ENCODE assay signal across 20 cellular contexts in genomic region chr13:77915676-77916075, GRCh38. TPM values are rescaled to one million over a fixed set of nuclear protein-coding genes. Genes with fewer than 3 reads are reported as not detected.
DNase-seq lines count a peak whose midpoint lies in the region; ATAC-seq and TF ChIP-seq lines count a peak whose summit lies in the region.
"Had no signal": no experiment of that assay in that cellular context is flagged by ENCODE, and none has a peak within 500 bp of the region (broad histone marks: within the 10 kb centered on the region; RNA-seq: fewer than 3 reads in every experiment).

No MANE protein-coding gene starts in this region.

- H3K27me3 ChIP-seq in right cardiac atrium (ENCODE audit: control insufficient read depth, insufficient read depth) (no peaks in the 10 kb centered on the region), neuron (ENCODE audit: insufficient read depth, low read length) (no peaks in the 10 kb centered on the region), Peyer's patch (no peaks in the 10 kb centered on the region)
- H3K27me3 ChIP-seq in CD8-positive, alpha-beta memory T cell (ENCODE audit: insufficient read depth, low read length, poor library complexity, severe bottlenecking) = no peaks in the 10 kb centered on the region

- H2AFZ ChIP-seq in neuron (ENCODE audit: low read depth, low read length) = no peak overlapping the region
- H2AFZ ChIP-seq: PC-9 had no signal

- CTCF ChIA-PET in CD8-positive, alpha-beta memory T cell (lab: Charles Lee) = no interaction called here

- H3K27ac ChIP-seq in right cardiac atrium (ENCODE audit: low read length) (no peak overlapping the region), Peyer's patch (peak overlapping the region in 2 of 4 donors; percentile 13 to 48)
- H3K27ac ChIP-seq in CD8-positive, alpha-beta memory T cell (ENCODE audit: low read depth, low read length) = no peak overlapping the region
- H3K27ac ChIP-seq: PC-9, thoracic aorta had no signal

- no peaks in the 10 kb centered on the region for H3K4me1 Mint-ChIP-seq in CD8-positive, alpha-beta memory T cell
- H3K4me1 Mint-ChIP-seq: CD14-positive monocyte had no signal

- no peak overlapping the region for H3K27ac Mint-ChIP-seq in CD8-positive, alpha-beta memory T cell
- H3K27ac Mint-ChIP-seq: CD14-positive monocyte had no signal

- peaks cover 6 to 28% of the 10 kb centered on the region in 2 donors for H3K27me3 Mint-ChIP-seq in CD8-positive, alpha-beta memory T cell

- ATAC-seq in right cardiac atrium (no peak), left ventricle myocardium superior (no peak)
- ATAC-seq: activated CD4-positive, CD25-positive, alpha-beta regulatory T cell treated with anti-CD3 and anti-CD28 coated beads, Interleukin-2, amount 50 U/mL, for 24 hours; HCT116 had no signal

- POLR2A ChIA-PET in CD8-positive, alpha-beta memory T cell (lab: Charles Lee) = no interaction called here

- H3K36me3 ChIP-seq in neuron (ENCODE audit: insufficient read depth, low read length) (no peaks in the 10 kb centered on the region), Peyer's patch (no peaks in the 10 kb centered on the region)
- no peaks in the 10 kb centered on the region for H3K36me3 ChIP-seq in CD8-positive, alpha-beta memory T cell (ENCODE audit: insufficient read depth, low read length)
- H3K36me3 ChIP-seq: thoracic aorta had no signal

- no peak overlapping the region for H3K4me3 Mint-ChIP-seq in CD8-positive, alpha-beta memory T cell
- H3K4me3 Mint-ChIP-seq: CD14-positive monocyte had no signal

- H3K9me3 ChIP-seq in right cardiac atrium (ENCODE audit: control insufficient read depth, low read length) (no peaks in the 10 kb centered on the region), neuron (ENCODE audit: low read length) (peaks cover 3% of the 10 kb centered on the region), Peyer's patch (no peaks in the 10 kb centered on the region)
- no peaks in the 10 kb centered on the region for H3K9me3 ChIP-seq in CD8-positive, alpha-beta memory T cell (ENCODE audit: low read length)
- H3K9me3 ChIP-seq: thoracic aorta had no signal

- H3K36me3 Mint-ChIP-seq in CD8-positive, alpha-beta memory T cell = no peaks in the 10 kb centered on the region
- H3K36me3 Mint-ChIP-seq: CD14-positive monocyte had no signal

- TF ChIP-seq CTCF in Peyer's patch (IDR thresholded peaks at IDR 0.05) = no peak

- no peak for TF ChIP-seq POLR2A in Peyer's patch (IDR thresholded peaks at IDR 0.05)

- intact Hi-C loops in right cardiac atrium (cut with DNase I) (no loop called here), left ventricle myocardium superior (cut with micrococcal nuclease) (no loop called here)

- no peak for DNase-seq in right cardiac atrium
- DNase-seq in left ventricle myocardium superior = no peak
- DNase-seq in CD8-positive, alpha-beta memory T cell = no peak
- no peak for DNase-seq in Peyer's patch
- DNase-seq in germinal center (ENCODE audit: low spot score) = no peak
- DNase-seq in epidermal melanocyte (ENCODE audit: insufficient read length, low spot score) = no peak
- DNase-seq: activated effector memory CD4-positive, alpha-beta T cell treated with anti-CD3 and anti-CD28 coated beads, Interleukin-2, amount 50 U/mL, for 16 hours; amniotic stem cell; DMS153; foreskin melanocyte; NCI-H1436; NCI-H2171; NCI-H748 treated with DMSO at 0.1 percent for 48 hours; PC-9 had no signal

- H3K4me3 ChIP-seq in right cardiac atrium (ENCODE audit: low read length) (peak overlapping the region; percentile 85), iPS-11a (ENCODE audit: low read depth, low read length) (peak overlapping the region; percentile 5), neuron (ENCODE audit: low read length) (peak overlapping the region; percentile 55), Peyer's patch (peak overlapping the region in 2 of 4 donors; percentile 45 to 55)
- H3K4me3 ChIP-seq in CD8-positive, alpha-beta memory T cell (ENCODE audit: low read length) = no peak overlapping the region
- H3K4me3 ChIP-seq: PC-9, thoracic aorta had no signal

- H3K4me1 ChIP-seq in right cardiac atrium (ENCODE audit: control insufficient read depth, insufficient read depth, low read length) (no peaks in the 10 kb centered on the region), neuron (ENCODE audit: insufficient read depth, low read length) (peaks cover 3% of the 10 kb centered on the region), Peyer's patch (no peaks in the 10 kb centered on the region)
- H3K4me1 ChIP-seq in CD8-positive, alpha-beta memory T cell (ENCODE audit: insufficient read depth, low read length) = no peaks in the 10 kb centered on the region

- no peaks in the 10 kb centered on the region for H3K9me3 Mint-ChIP-seq in CD8-positive, alpha-beta memory T cell

- WGBS in right cardiac atrium = 81% methylated on average over 1 of the region's 1 CpG

RNA-seq across cellular contexts. Expression of gene EDNRB, which starts 3.0 kb away (rescaled TPM):
- 10 to 100 TPM; 55.3 to 60.8 (median 58.1) TPM for total RNA-seq in right cardiac atrium
- 28.2 TPM for polyA plus RNA-seq in right cardiac atrium
- total RNA-seq in left ventricle myocardium superior = 15.6 TPM
- total RNA-seq in CD8-positive, alpha-beta memory T cell = under 1 TPM in 1 of 2 experiments, not detected in 1; 0.09 TPM
- polyA plus RNA-seq in CD8-positive, alpha-beta memory T cell = not detected
- 10 to 100 TPM in 2 of 4 donors, 1 to 10 TPM in 2; 7.7 to 21.5 (median 12.2) TPM for total RNA-seq in Peyer's patch
- total RNA-seq: PC-9 had no signal

Comparison
In these comparisons a context has a peak if more than half of its experiments do, and no peak if none do; other contexts are left out.
1. RNA of gene EDNRB, which starts 3.0 kb away (total RNA-seq): 55.3 to 60.8 TPM in right cardiac atrium, 15.6 TPM in left ventricle myocardium superior (single experiment) and 7.7 to 21.5 TPM in Peyer's patch; 0.09 TPM in CD8-positive, alpha-beta memory T cell; every median in the first group is over 4 times any median in the second.